Comparison of ENCODE assay signal across 8 cellular contexts in the genomic region with DNA sequence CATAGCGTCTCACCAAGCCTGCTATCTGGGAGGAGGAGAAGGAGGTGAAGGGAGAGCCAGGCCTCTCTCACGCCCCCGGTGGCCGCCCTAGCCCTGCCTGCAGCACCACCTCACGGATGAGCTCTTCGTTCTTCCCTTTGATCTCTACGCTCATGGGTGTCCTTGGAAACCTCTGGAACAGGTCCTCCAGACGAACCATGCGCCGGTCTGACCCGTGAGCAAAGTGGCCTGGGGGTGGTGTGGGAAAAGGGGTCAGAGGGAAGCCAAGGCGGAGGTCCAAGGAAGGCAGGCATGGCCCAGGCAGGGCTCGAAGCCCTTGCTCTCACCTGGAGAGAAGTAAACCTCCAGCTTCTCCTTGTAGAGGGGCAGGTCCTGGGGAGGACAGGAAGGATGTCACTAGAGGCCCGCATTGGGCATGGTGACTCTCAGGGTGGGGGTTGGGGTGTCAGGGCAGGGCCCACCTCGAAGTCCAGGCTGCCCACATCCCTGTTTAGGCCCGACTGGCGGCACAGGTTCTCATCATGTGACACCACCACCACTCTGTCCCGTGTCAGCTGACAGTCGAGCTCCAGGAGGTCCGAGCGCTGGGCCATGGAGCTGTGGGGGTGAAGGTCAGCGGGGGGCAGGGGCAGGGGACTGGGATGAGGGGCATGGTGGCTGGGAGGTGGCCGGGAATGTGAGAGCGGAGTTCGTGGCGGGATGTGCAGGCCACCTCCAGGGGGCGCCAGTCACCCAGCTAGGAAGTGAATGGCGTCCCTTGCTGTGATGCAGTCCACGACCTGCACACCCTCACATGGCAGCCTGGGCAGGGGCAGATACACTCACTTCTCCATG. TPM values are rescaled to one million over a fixed set of nuclear protein-coding genes. Genes with fewer than 3 reads are reported as not detected.
DNase-seq lines count a peak whose midpoint lies in the region; ATAC-seq and TF ChIP-seq lines count a peak whose summit lies in the region.

No MANE protein-coding gene starts in this region.

- H3K4me3 ChIP-seq in BE2C (ENCODE audit: low read depth, low read length) (no peak overlapping the region), HFF-Myc (replicated peaks; ENCODE audit: low read depth, low read length) (no peak overlapping the region), mammary epithelial cell (replicated peaks in 1 of 3; ENCODE audit: insufficient read depth in 1 of 3, low read depth in 2 of 3, low read length in 3 of 3) (no peak overlapping the region), right lobe of liver (no peak overlapping the region)

- no peak overlapping the region for H3K27ac Mint-ChIP-seq in stimulated activated memory B cell treated with anti-CD40 and anti-IgM and Interleukin-4, amounts not matched to agents 10 μg/mL and 1 μg/mL and 100 μg/mL, for 72 hours

- CTCF ChIA-PET in mammary epithelial cell (lab: Charles Lee; ENCODE audit: low non-redundant PET) = interaction anchor here (0.6 kb wide), 1 partner anchor 513 kb away, joined by 5 read pairs; no protein-coding TSS in a partner anchor

- H3K4me3 Mint-ChIP-seq in stimulated activated memory B cell treated with anti-CD40 and anti-IgM and Interleukin-4, amounts not matched to agents 10 μg/mL and 1 μg/mL and 100 μg/mL, for 72 hours = no peak overlapping the region

- H3K9me3 ChIP-seq in BE2C (no peaks in the 10 kb centered on the region), mammary epithelial cell (replicated peaks; ENCODE audit: insufficient read depth, low read length) (no peaks in the 10 kb centered on the region), right lobe of liver (no peaks in the 10 kb centered on the region)

- DNase-seq in BE2C (peak; percentile 78), HFF-Myc (ENCODE audit: extremely low read depth, low read depth) (no peak), UCSD-AML1 (lab: John Stamatoyannopoulos, UW; ENCODE audit: unreplicated experiment) (peak; percentile 37), mammary epithelial cell (peak; percentile 12), right lobe of liver (peak in 2 of 3 donors; percentile 51 to 67)

- in situ Hi-C loops in mammary epithelial cell (cut with MboI; ENCODE audit: low sequenced_read_pairs in 2 of 2) = no loop called here

- no peak overlapping the region for H3K9ac ChIP-seq in mammary epithelial cell (ENCODE audit: insufficient read depth, low read length)

- no peak for TF ChIP-seq POLR2A in right lobe of liver (IDR thresholded peaks at IDR 0.05)

- BruUV-seq in mammary epithelial cell (replicated peaks; lab: Mats Ljungman, UMichigan) = no TSS peak

- H3K27me3 Mint-ChIP-seq in stimulated activated memory B cell treated with anti-CD40 and anti-IgM and Interleukin-4, amounts not matched to agents 10 μg/mL and 1 μg/mL and 100 μg/mL, for 72 hours = no peaks in the 10 kb centered on the region

- no peak overlapping the region for H3K4me2 ChIP-seq in mammary epithelial cell (ENCODE audit: insufficient read depth, low read depth, low read length)

- no peaks in the 10 kb centered on the region for H4K20me1 ChIP-seq in mammary epithelial cell (ENCODE audit: insufficient read depth, low read length)

- H3K36me3 ChIP-seq in BE2C (0 out of 2 replicates have a peak, but pooled peaks cover 2% of the 10 kb centered on the region), mammary epithelial cell (ENCODE audit: insufficient read depth, low read length) (no peaks in the 10 kb centered on the region), right lobe of liver (peaks cover 0 to 16% (median 2%) of the 10 kb centered on the region in 4 donors)

- H2AFZ ChIP-seq in mammary epithelial cell (ENCODE audit: low read depth, low read length) = no peak overlapping the region

- H3K79me2 ChIP-seq in mammary epithelial cell (ENCODE audit: insufficient read depth, low read length) = no peaks in the 10 kb centered on the region

- peak; percentile 72 for TF ChIP-seq CTCF in BE2C (IDR thresholded peaks at IDR 0.05; ENCODE audit: low read depth, low read length)
- peak; percentile 67 for TF ChIP-seq CTCF in HFF-Myc (IDR thresholded peaks at IDR 0.05; ENCODE audit: low read depth, low read length, missing control alignments)
- peak; percentile 33 to 60 for TF ChIP-seq CTCF in mammary epithelial cell (conservative IDR thresholded peaks at IDR 0.05 in 1 of 2, IDR thresholded peaks at IDR 0.05 in 1 of 2; ENCODE audit: extremely low read depth in 1 of 2, insufficient read depth in 1 of 2, low read depth in 1 of 2, low read length in 2 of 2)
- TF ChIP-seq CTCF in right lobe of liver (IDR thresholded peaks at IDR 0.05) = peak; percentile 41 to 55 (median 46)

- H3K27me3 ChIP-seq in BE2C (no peaks in the 10 kb centered on the region), mammary epithelial cell (ENCODE audit: insufficient read depth, low read length) (no peaks in the 10 kb centered on the region), right lobe of liver (no peaks in the 10 kb centered on the region)

- H3K9me3 Mint-ChIP-seq in stimulated activated memory B cell treated with anti-CD40 and anti-IgM and Interleukin-4, amounts not matched to agents 10 μg/mL and 1 μg/mL and 100 μg/mL, for 72 hours = no peaks in the 10 kb centered on the region

- peaks cover 40% of the 10 kb centered on the region for H3K36me3 Mint-ChIP-seq in stimulated activated memory B cell treated with anti-CD40 and anti-IgM and Interleukin-4, amounts not matched to agents 10 μg/mL and 1 μg/mL and 100 μg/mL, for 72 hours

- ATAC-seq in right lobe of liver = peak; percentile 47 to 80 (median 62)
- peak; percentile 44 for ATAC-seq in stimulated activated memory B cell treated with anti-CD40 and anti-IgM and Interleukin-4, amounts not matched to agents 10 μg/mL and 1 μg/mL and 100 μg/mL, for 72 hours
- no peak for ATAC-seq in HG02678 (IDR thresholded peaks at IDR 0.05; ENCODE audit: unreplicated experiment)
- no peak for ATAC-seq in GM21390 (IDR thresholded peaks at IDR 0.05; ENCODE audit: unreplicated experiment)

- WGBS in mammary epithelial cell (ENCODE audit: low coverage, missing lambda C conversion rate) = 90% methylated on average over 17 of the region's 29 CpGs
- 88% methylated on average over 12 of the region's 29 CpGs for whole genome bisulfite sequencing in right lobe of liver (ENCODE audit: insufficient coverage, low coverage, low lambda C conversion rate, missing lambda C conversion rate)

- dilution Hi-C loops in mammary epithelial cell (cut with HindIII; ENCODE audit: low sequenced_read_pairs) = no loop called here

- H3K4me1 Mint-ChIP-seq in stimulated activated memory B cell treated with anti-CD40 and anti-IgM and Interleukin-4, amounts not matched to agents 10 μg/mL and 1 μg/mL and 100 μg/mL, for 72 hours = peaks cover 20% of the 10 kb centered on the region

- H3K4me1 ChIP-seq in BE2C = peaks cover 4% of the 10 kb centered on the region; the same call in 1 of the 2 replicates
- peaks cover 20% of the 10 kb centered on the region for H3K4me1 ChIP-seq in mammary epithelial cell (ENCODE audit: insufficient read depth, low read length)
- no peaks in the 10 kb centered on the region for H3K4me1 ChIP-seq in right lobe of liver

- no peak overlapping the region for H3K27ac ChIP-seq in mammary epithelial cell (ENCODE audit: insufficient read depth, low read depth, low read length)
- no peak overlapping the region for H3K27ac ChIP-seq in right lobe of liver

- intact Hi-C loops in mammary epithelial cell (cut with micrococcal nuclease) = no loop called here
- intact Hi-C loops in right lobe of liver (cut with DNase I) = no loop called here

RNA-seq across cellular contexts. Expression of gene GDPD3, which starts 0.9 kb away (rescaled TPM):
- 1.2 TPM for polyA plus RNA-seq in BE2C (2012; ENCODE audit: insufficient read depth, insufficient read length, low read depth)
- under 1 TPM; 0.33 to 0.80 TPM for total RNA-seq in mammary epithelial cell
- polyA plus RNA-seq in mammary epithelial cell = 0.83 TPM
- 1.6 TPM for polyA minus RNA-seq in mammary epithelial cell
- total RNA-seq in right lobe of liver = 1 to 10 TPM in 4 of 6 experiments, under 1 TPM in 1, not detected in 1; 0.19 to 2.3 (median 2.3) TPM

RNA-seq across cellular contexts. Expression of gene MAPK3, which starts 10.6 kb away (rescaled TPM):
- 91.2 TPM for polyA plus RNA-seq in BE2C (2012; ENCODE audit: insufficient read depth, insufficient read length, low read depth)
- total RNA-seq in mammary epithelial cell (10 to 100 TPM; 24.7 to 44.4 TPM), right lobe of liver (10 to 100 TPM in 5 of 6 experiments, 1 to 10 TPM in 1; 7.4 to 24.1 (median 16.0) TPM)
- polyA plus RNA-seq in mammary epithelial cell = 60.5 TPM
- 51.2 TPM for polyA minus RNA-seq in mammary epithelial cell

RNA-seq across cellular contexts. Expression of gene YPEL3, which starts 16.4 kb away (rescaled TPM):
- polyA plus RNA-seq in BE2C (2012; ENCODE audit: insufficient read depth, insufficient read length, low read depth) = 28.8 TPM
- total RNA-seq in mammary epithelial cell = 10 to 100 TPM in 1 of 2 donors, 1 to 10 TPM in 1; 9.5 to 25.8 TPM
- polyA plus RNA-seq in mammary epithelial cell = 16.3 TPM
- polyA minus RNA-seq in mammary epithelial cell = 19.2 TPM
- total RNA-seq in right lobe of liver = 10 to 100 TPM; 13.5 to 46.5 (median 21.9) TPM

RNA-seq across cellular contexts. Expression of gene TBX6, which starts 20.7 kb away (rescaled TPM):
- 2.1 TPM for polyA plus RNA-seq in BE2C (2012; ENCODE audit: insufficient read depth, insufficient read length, low read depth)
- total RNA-seq in mammary epithelial cell = under 1 TPM in 1 of 2 donors, not detected in 1; 0.73 TPM
- 0.05 TPM for polyA plus RNA-seq in mammary epithelial cell
- not detected for polyA minus RNA-seq in mammary epithelial cell
- total RNA-seq in right lobe of liver = under 1 TPM; 0.37 to 0.68 (median 0.42) TPM

RNA-seq across cellular contexts. Expression of gene PPP4C, which starts 36.6 kb away (rescaled TPM):
- polyA plus RNA-seq in BE2C (2012; ENCODE audit: insufficient read depth, insufficient read length, low read depth) = 317 TPM
- total RNA-seq in mammary epithelial cell (100 to 1,000 TPM; 125 to 221 TPM), right lobe of liver (10 to 100 TPM; 43.1 to 59.7 (median 47.0) TPM)
- polyA plus RNA-seq in mammary epithelial cell = 193 TPM
- 303 TPM for polyA minus RNA-seq in mammary epithelial cell

Comparison
In these comparisons a context has a peak if more than half of its experiments do, and no peak if none do; other contexts are left out.
1. ATAC-seq: peak in right lobe of liver (4 of 4) and stimulated activated memory B cell treated with anti-CD40 and anti-IgM and Interleukin-4, amounts not matched to agents 10 μg/mL and 1 μg/mL and 100 μg/mL, for 72 hours (single experiment); none in HG02678 (single experiment) and GM21390 (single experiment).
2. Peak in every context shown above with its lines, with median percentiles within 50 percentile points of each other: CTCF ChIP-seq.